ENCODE assay signal across 1 cellular context in genomic region chr3:17260257-17260656, GRCh38.
TF ChIP-seq lines count a peak whose summit lies in the region.

No MANE protein-coding gene starts in this region.

TF ChIP-seq in WTC11, 78 proteins besides CTCF, POLR2A, EP300 and RAD21 (continued from another document):
- no peak for TF ChIP-seq MLX (CRISPR knock-in tag; IDR thresholded peaks at IDR 0.05)
